In genomic region chr1:167452483-167452882, GRCh38 we compare ENCODE assay signal across 20 cellular contexts.
DNase-seq lines count a peak whose midpoint lies in the region; ATAC-seq, FAIRE-seq and TF ChIP-seq lines count a peak whose summit lies in the region.
"Had no signal": no experiment of that assay in that cellular context is flagged by ENCODE, and none has a peak within 500 bp of the region (broad histone marks: within the 10 kb centered on the region; RNA-seq: fewer than 3 reads in every experiment).

No MANE protein-coding gene starts in this region.

- no peak for DNase-seq in T-helper 2 cell treated with Interferon-gamma antibody and Interleukin-4, amounts not matched to agents 5 μg/mL and 100 μg/mL, for 36 hours (ENCODE audit: low spot score)
- no peak for DNase-seq in T-helper 2 cell
- no peak for DNase-seq in GM12891 (ENCODE audit: insufficient read length, low spot score)
- no peak for DNase-seq in activated naive CD8-positive, alpha-beta T cell treated with anti-CD3 and anti-CD28 coated beads for 36 hours
- peak; percentile 55 for DNase-seq in natural killer cell treated with Interleukin-12 subunit alpha and Interleukin-12 subunit beta and Interleukin-15 and Interleukin-18, amount 100 ng/mL, for 72 hours (ENCODE audit: low spot score)
- DNase-seq in HEK293T (ENCODE audit: extremely low spot score) = no peak
- DNase-seq: effector CD8-positive, alpha-beta T cell; EL; HCEC 1CT; left cardiac atrium; NCI-H1105; NCI-H2081 treated with DMSO at 0.1 percent for 48 hours; NCI-H510A; stimulated activated CD4-positive, alpha-beta T cell treated with anti-CD3 and anti-CD28 coated beads, Interleukin-2, amount 100 ng/mL, for 48 hours; stomach; trophoblast cell had no signal

- POLR2A ChIA-PET in HEK293T (lab: Yijun Ruan, JAX) = interaction anchor here (1.0 kb wide), 1 partner anchor 16 kb away, joined by 4 read pairs; no protein-coding TSS in a partner anchor

- H3K4me3 Mint-ChIP-seq in T-helper 2 cell treated with Interferon-gamma antibody and Interleukin-4, amounts not matched to agents 5 μg/mL and 100 μg/mL, for 36 hours = peak overlapping the region; percentile 11
- H3K4me3 Mint-ChIP-seq in activated naive CD8-positive, alpha-beta T cell treated with anti-CD3 and anti-CD28 coated beads for 36 hours = no peak overlapping the region
- H3K4me3 Mint-ChIP-seq in natural killer cell treated with Interleukin-12 subunit alpha and Interleukin-12 subunit beta and Interleukin-15 and Interleukin-18, amount 100 ng/mL, for 72 hours = peak overlapping the region; percentile 80

- H3K36me3 Mint-ChIP-seq in T-helper 2 cell treated with Interferon-gamma antibody and Interleukin-4, amounts not matched to agents 5 μg/mL and 100 μg/mL, for 36 hours (ENCODE audit: low read depth) = peaks cover 24% of the 10 kb centered on the region
- H3K36me3 Mint-ChIP-seq in activated naive CD8-positive, alpha-beta T cell treated with anti-CD3 and anti-CD28 coated beads for 36 hours = peaks cover 21% of the 10 kb centered on the region
- no peaks in the 10 kb centered on the region for H3K36me3 Mint-ChIP-seq in natural killer cell treated with Interleukin-12 subunit alpha and Interleukin-12 subunit beta and Interleukin-15 and Interleukin-18, amount 100 ng/mL, for 72 hours

- FAIRE-seq in GM12891 (lab: Jason Lieb, UNC) = peak; percentile 28
- FAIRE-seq: D721Med, RCC 7860 had no signal

- H3K27me3 Mint-ChIP-seq in T-helper 2 cell treated with Interferon-gamma antibody and Interleukin-4, amounts not matched to agents 5 μg/mL and 100 μg/mL, for 36 hours (ENCODE audit: low read depth) = no peaks in the 10 kb centered on the region
- H3K27me3 Mint-ChIP-seq in activated naive CD8-positive, alpha-beta T cell treated with anti-CD3 and anti-CD28 coated beads for 36 hours = no peaks in the 10 kb centered on the region
- H3K27me3 Mint-ChIP-seq in natural killer cell treated with Interleukin-12 subunit alpha and Interleukin-12 subunit beta and Interleukin-15 and Interleukin-18, amount 100 ng/mL, for 72 hours = no peaks in the 10 kb centered on the region

- no peaks in the 10 kb centered on the region for H3K9me3 Mint-ChIP-seq in T-helper 2 cell treated with Interferon-gamma antibody and Interleukin-4, amounts not matched to agents 5 μg/mL and 100 μg/mL, for 36 hours
- H3K9me3 Mint-ChIP-seq in activated naive CD8-positive, alpha-beta T cell treated with anti-CD3 and anti-CD28 coated beads for 36 hours = no peaks in the 10 kb centered on the region
- no peaks in the 10 kb centered on the region for H3K9me3 Mint-ChIP-seq in natural killer cell treated with Interleukin-12 subunit alpha and Interleukin-12 subunit beta and Interleukin-15 and Interleukin-18, amount 100 ng/mL, for 72 hours

- H3K27ac Mint-ChIP-seq in T-helper 2 cell treated with Interferon-gamma antibody and Interleukin-4, amounts not matched to agents 5 μg/mL and 100 μg/mL, for 36 hours = no peak overlapping the region
- peak overlapping the region; percentile 44 for H3K27ac Mint-ChIP-seq in activated naive CD8-positive, alpha-beta T cell treated with anti-CD3 and anti-CD28 coated beads for 36 hours
- peak overlapping the region; percentile 84 to 85 for H3K27ac Mint-ChIP-seq in natural killer cell treated with Interleukin-12 subunit alpha and Interleukin-12 subunit beta and Interleukin-15 and Interleukin-18, amount 100 ng/mL, for 72 hours

- H3K4me1 Mint-ChIP-seq in T-helper 2 cell treated with Interferon-gamma antibody and Interleukin-4, amounts not matched to agents 5 μg/mL and 100 μg/mL, for 36 hours (ENCODE audit: low read depth) = peaks cover 61% of the 10 kb centered on the region
- H3K4me1 Mint-ChIP-seq in activated naive CD8-positive, alpha-beta T cell treated with anti-CD3 and anti-CD28 coated beads for 36 hours = peaks cover 67% of the 10 kb centered on the region
- H3K4me1 Mint-ChIP-seq in natural killer cell treated with Interleukin-12 subunit alpha and Interleukin-12 subunit beta and Interleukin-15 and Interleukin-18, amount 100 ng/mL, for 72 hours (ENCODE audit: low read depth in 2 of 2) = peaks cover 64 to 67% of the 10 kb centered on the region in 2 donors

- ATAC-seq in natural killer cell treated with Interleukin-12 subunit alpha and Interleukin-12 subunit beta and Interleukin-15 and Interleukin-18, amount 100 ng/mL, for 72 hours = no peak
- ATAC-seq in HG02884 (IDR thresholded peaks at IDR 0.05; ENCODE audit: unreplicated experiment) (no peak), HG03175 (IDR thresholded peaks at IDR 0.05; ENCODE audit: unreplicated experiment) (no peak)
- ATAC-seq: left cardiac atrium had no signal

- no peak for TF ChIP-seq POLR2A in GM12891 (IDR thresholded peaks at IDR 0.05; ENCODE audit: low read depth, low read length)

- CTCF ChIA-PET in HEK293T (lab: Yijun Ruan, JAX) = interaction anchor here (0.6 kb wide), 1 partner anchor 97 kb away, joined by 4 read pairs; no protein-coding TSS in a partner anchor

TF ChIP-seq in GM12891, 5 proteins besides CTCF, POLR2A, EP300 and RAD21:
- TF ChIP-seq SPI1 (IDR thresholded peaks at IDR 0.05; ENCODE audit: low read depth, low read length) = 0 out of 2 replicates have a peak, but pooled peaks have one; percentile 14
- TF ChIP-seq TAF1 (IDR thresholded peaks at IDR 0.05; ENCODE audit: low read depth, low read length) = no peak

TF ChIP-seq in HEK293T, 16 proteins besides CTCF, POLR2A, EP300 and RAD21:
- TF ChIP-seq NFRKB (IDR thresholded peaks at IDR 0.05) (no peak), SP1 (IDR thresholded peaks at IDR 0.05) (no peak), HDGF (IDR thresholded peaks at IDR 0.05; ENCODE audit: borderline replicate concordance) (no peak), LEF1 (IDR thresholded peaks at IDR 0.05; ENCODE audit: borderline replicate concordance) (no peak), L3MBTL2 (conservative IDR thresholded peaks at IDR 0.05) (no peak), SUZ12 (IDR thresholded peaks at IDR 0.05) (no peak), ARNT (IDR thresholded peaks at IDR 0.05) (no peak), FOXA1 (IDR thresholded peaks at IDR 0.05) (no peak), FOXK2 (IDR thresholded peaks at IDR 0.05) (no peak), PKNOX1 (IDR thresholded peaks at IDR 0.05) (no peak), FOXM1 (IDR thresholded peaks at IDR 0.05; ENCODE audit: borderline replicate concordance) (no peak), ZNF384 (IDR thresholded peaks at IDR 0.05) (no peak), BHLHE40 (IDR thresholded peaks at IDR 0.05; ENCODE audit: borderline replicate concordance) (no peak), ELF4 (IDR thresholded peaks at IDR 0.05) (no peak), CTBP1 (IDR thresholded peaks at IDR 0.05; ENCODE audit: borderline replicate concordance) (no peak), TARDBP (IDR thresholded peaks at IDR 0.05) (no peak)
